ENCODE assay signal across 8 cellular contexts in genomic region chr2:27051902-27052645, GRCh38. TPM values are rescaled to one million over a fixed set of nuclear protein-coding genes. Genes with fewer than 3 reads are reported as not detected.
DNase-seq lines count a peak whose midpoint lies in the region; FAIRE-seq and TF ChIP-seq lines count a peak whose summit lies in the region.

No MANE protein-coding gene starts in this region.

- no peak for TF ChIP-seq CTCF in GM06990 (IDR thresholded peaks at IDR 0.05; ENCODE audit: insufficient read depth, low read length, poor library complexity, severe bottlenecking)

- DNase-seq in GM06990 (ENCODE audit: extremely low read depth, insufficient read length) (no peak), astrocyte of the hippocampus (ENCODE audit: low read depth, low spot score) (peak; percentile 42), iPS-NIHi11 (ENCODE audit: low spot score) (peak; percentile 56), small intestine (no peak), HCEC 1CT (no peak), NCI-H187 treated with DMSO at 0.1 percent for 48 hours (lab: John Stamatoyannopoulos, UW) (no peak), NCI-H446 (lab: John Stamatoyannopoulos, UW) (no peak)

- peak overlapping the region; percentile 94 for H3K4me3 ChIP-seq in GM06990 (replicated peaks; ENCODE audit: low read depth, low read length)
- peak overlapping the region; percentile 81 to 85 for H3K4me3 ChIP-seq in small intestine (ENCODE audit: low read depth in 1 of 2, low read length in 2 of 2)

- H3K27me3 ChIP-seq in GM06990 (replicated peaks; ENCODE audit: control insufficient read depth, insufficient read depth, low read length) (no peaks in the 10 kb centered on the region), small intestine (ENCODE audit: control insufficient read depth in 2 of 2, insufficient read depth in 2 of 2, low read length in 2 of 2) (no peaks in the 10 kb centered on the region)

- H3K27ac ChIP-seq in KOPT-K1 (ENCODE audit: low read depth, low read length, poor library complexity, severe bottlenecking) = peak overlapping the region; percentile 88
- H3K27ac ChIP-seq in small intestine (ENCODE audit: low read depth in 1 of 2, low read length in 1 of 2) = peak overlapping the region in 1 of 2 donors; percentile 92

- 5 to 8% (median 5%) methylated on average over 16 to 24 of the region's 24 CpGs for WGBS in small intestine, 3 donors

- H3K9me3 ChIP-seq in KOPT-K1 (ENCODE audit: insufficient read depth, low read length, poor library complexity, severe bottlenecking) = no peaks in the 10 kb centered on the region
- H3K9me3 ChIP-seq in small intestine (ENCODE audit: control insufficient read depth, low read depth) = no peaks in the 10 kb centered on the region

- H3K4me1 ChIP-seq in small intestine (ENCODE audit: control insufficient read depth in 2 of 2, insufficient read depth in 1 of 2, low read depth in 1 of 2, low read length in 1 of 2) = no peaks in the 10 kb centered on the region

- H3K36me3 ChIP-seq in GM06990 (ENCODE audit: control insufficient read depth, insufficient read depth, low read length) (peaks cover 13% of the 10 kb centered on the region), KOPT-K1 (ENCODE audit: insufficient read depth, low read length) (peaks cover 39% of the 10 kb centered on the region), small intestine (ENCODE audit: control insufficient read depth in 2 of 2, insufficient read depth in 2 of 2, low read length in 2 of 2) (peaks cover 0 to 3% of the 10 kb centered on the region in 2 donors)

- FAIRE-seq in small intestine (lab: Jason Lieb, UNC) = no peak

RNA-seq across cellular contexts. Expression of gene AGBL5, which starts 0.6 kb away (rescaled TPM):
- polyA plus RNA-seq in small intestine = 10 to 100 TPM in 1 of 3 donors, 1 to 10 TPM in 2; 6.0 to 11.1 (median 6.5) TPM

RNA-seq across cellular contexts. Expression of gene TMEM214, which starts 19.3 kb away (rescaled TPM):
- polyA plus RNA-seq in small intestine = 10 to 100 TPM; 27.5 to 50.4 (median 29.2) TPM

RNA-seq across cellular contexts. Expression of gene OST4, which starts 19.4 kb away (rescaled TPM):
- polyA plus RNA-seq in small intestine = 100 to 1,000 TPM; 386 to 477 (median 407) TPM

RNA-seq across cellular contexts. Expression of gene EMILIN1, which starts 26.3 kb away (rescaled TPM):
- 10 to 100 TPM in 1 of 3 donors, 1 to 10 TPM in 1, under 1 TPM in 1; 0.67 to 23.0 (median 3.8) TPM for polyA plus RNA-seq in small intestine

RNA-seq across cellular contexts. Expression of gene KHK, which starts 34.5 kb away (rescaled TPM):
- 100 to 1,000 TPM; 225 to 643 (median 533) TPM for polyA plus RNA-seq in small intestine

Comparison
In these comparisons a context has a peak if more than half of its experiments do, and no peak if none do; other contexts are left out.
1. DNase-seq: peak in astrocyte of the hippocampus (single experiment) and iPS-NIHi11 (single experiment); none in GM06990 (single experiment), small intestine (single experiment), HCEC 1CT (single experiment), NCI-H187 treated with DMSO at 0.1 percent for 48 hours (single experiment) and NCI-H446 (0 of 2).